16 cellular contexts compared by ENCODE assay signal in the genomic region with DNA sequence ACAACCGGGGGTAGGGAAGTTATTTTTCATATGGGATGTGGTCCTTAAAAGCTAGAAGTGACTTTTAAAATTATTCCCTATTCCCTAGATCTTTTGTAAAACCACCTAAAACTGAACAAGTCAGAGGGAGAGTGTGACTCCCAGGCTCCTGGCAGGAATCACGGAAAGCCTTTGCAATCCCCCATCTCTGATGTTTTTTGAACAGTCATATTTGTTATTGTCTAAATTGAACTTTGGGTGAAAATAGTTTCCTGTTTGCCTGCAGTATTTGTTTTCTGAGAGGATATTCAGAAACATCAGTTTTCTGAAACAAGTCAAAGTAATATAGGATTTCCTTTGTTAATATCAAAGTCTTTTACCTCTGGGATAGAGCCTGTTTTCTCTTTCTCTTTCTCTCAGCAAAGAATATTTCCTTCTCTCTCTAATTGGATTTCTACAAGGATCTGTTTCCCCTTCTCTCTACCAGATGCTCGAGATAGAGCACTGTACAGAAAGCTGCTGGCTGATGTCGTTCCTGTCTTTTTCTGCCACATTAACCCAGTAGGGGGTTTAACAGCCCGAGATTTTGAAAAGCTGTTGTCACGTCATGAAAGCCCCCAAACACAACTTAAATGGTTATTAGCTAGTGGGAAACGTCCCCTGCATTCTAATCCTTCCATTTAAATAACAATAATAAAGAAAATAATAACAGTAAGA.
"Had no signal": no experiment of that assay in that cellular context is flagged by ENCODE, and none has a peak within 500 bp of the region (broad histone marks: within the 10 kb centered on the region; RNA-seq: fewer than 3 reads in every experiment).

No MANE protein-coding gene starts in this region.

- H3K9me3 ChIP-seq: breast epithelium, gastroesophageal sphincter, right lobe of liver, tibial nerve, uterus had no signal

- ATAC-seq: activated naive CD8-positive, alpha-beta T cell treated with anti-CD3 and anti-CD28 coated beads, Interleukin-2, amount 50 U/mL, for 24 hours; gastroesophageal sphincter; naive thymus-derived CD8-positive, alpha-beta T cell had no signal

- H3K27ac Mint-ChIP-seq: activated CD4-positive, alpha-beta memory T cell treated with anti-CD3 and anti-CD28 coated beads for 36 hours; activated CD4-positive, alpha-beta T cell treated with anti-CD3 and anti-CD28 coated beads, Interleukin-2, amount 10 ng/mL, durations not matched to agents 24 days and 14 days; activated naive CD4-positive, alpha-beta T cell treated with anti-CD3 and anti-CD28 coated beads, Interleukin-2, amount 50 U/mL, for 24 hours; activated naive CD8-positive, alpha-beta T cell treated with anti-CD3 and anti-CD28 coated beads, Interleukin-2, amount 50 U/mL, for 24 hours; activated T-helper 2 cell treated with anti-CD3 and anti-CD28 coated beads, Interferon-gamma antibody, Interleukin-2, Interleukin-4, amounts not matched to agents 10 μg/mL and 5 μg/mL and 100 μg/mL, durations not matched to agents 14 hours and 24 hours and 36 hours; dendritic cell treated with granulocyte-macrophage colony-stimulating factor and Interleukin-4, amounts not matched to agents 40 ng/mL and 50 ng/mL, for 4 days; memory B cell; naive thymus-derived CD8-positive, alpha-beta T cell; T-helper 1 cell treated with Interleukin-12 subunit alpha and Interleukin-12 subunit beta and Interleukin-4 antibody, amounts not matched to agents 30 μg/mL and 1 μg/mL, for 36 hours had no signal

- DNase-seq: stimulated activated naive CD4-positive, alpha-beta T cell treated with Interleukin-2 at 50 U/mL for 16 hours had no signal

- H3K27me3 ChIP-seq: breast epithelium, gastroesophageal sphincter, right lobe of liver, tibial nerve, uterus had no signal

- H3K4me1 Mint-ChIP-seq: activated CD4-positive, alpha-beta T cell treated with anti-CD3 and anti-CD28 coated beads, Interleukin-2, amount 10 ng/mL, durations not matched to agents 24 days and 14 days; activated naive CD4-positive, alpha-beta T cell treated with anti-CD3 and anti-CD28 coated beads, Interleukin-2, amount 50 U/mL, for 24 hours; activated naive CD8-positive, alpha-beta T cell treated with anti-CD3 and anti-CD28 coated beads, Interleukin-2, amount 50 U/mL, for 24 hours; central memory CD8-positive, alpha-beta T cell; memory B cell had no signal

- H3K4me1 ChIP-seq: breast epithelium, right lobe of liver, uterus had no signal

- H3K9me3 Mint-ChIP-seq: activated CD4-positive, alpha-beta memory T cell treated with anti-CD3 and anti-CD28 coated beads for 36 hours; activated CD4-positive, alpha-beta T cell treated with anti-CD3 and anti-CD28 coated beads, Interleukin-2, amount 10 ng/mL, durations not matched to agents 24 days and 14 days; activated naive CD4-positive, alpha-beta T cell treated with anti-CD3 and anti-CD28 coated beads, Interleukin-2, amount 50 U/mL, for 24 hours; activated naive CD8-positive, alpha-beta T cell treated with anti-CD3 and anti-CD28 coated beads, Interleukin-2, amount 50 U/mL, for 24 hours; activated T-helper 2 cell treated with anti-CD3 and anti-CD28 coated beads, Interferon-gamma antibody, Interleukin-2, Interleukin-4, amounts not matched to agents 10 μg/mL and 5 μg/mL and 100 μg/mL, durations not matched to agents 14 hours and 24 hours and 36 hours; central memory CD8-positive, alpha-beta T cell; dendritic cell treated with granulocyte-macrophage colony-stimulating factor and Interleukin-4, amounts not matched to agents 40 ng/mL and 50 ng/mL, for 4 days; memory B cell; naive thymus-derived CD8-positive, alpha-beta T cell; T-helper 1 cell treated with Interleukin-12 subunit alpha and Interleukin-12 subunit beta and Interleukin-4 antibody, amounts not matched to agents 30 μg/mL and 1 μg/mL, for 36 hours had no signal

- H3K27me3 Mint-ChIP-seq: activated CD4-positive, alpha-beta memory T cell treated with anti-CD3 and anti-CD28 coated beads for 36 hours; activated CD4-positive, alpha-beta T cell treated with anti-CD3 and anti-CD28 coated beads, Interleukin-2, amount 10 ng/mL, durations not matched to agents 24 days and 14 days; activated naive CD4-positive, alpha-beta T cell treated with anti-CD3 and anti-CD28 coated beads, Interleukin-2, amount 50 U/mL, for 24 hours; activated naive CD8-positive, alpha-beta T cell treated with anti-CD3 and anti-CD28 coated beads, Interleukin-2, amount 50 U/mL, for 24 hours; central memory CD8-positive, alpha-beta T cell; dendritic cell treated with granulocyte-macrophage colony-stimulating factor and Interleukin-4, amounts not matched to agents 40 ng/mL and 50 ng/mL, for 4 days had no signal

- H3K36me3 ChIP-seq: breast epithelium, gastroesophageal sphincter, right lobe of liver, tibial nerve, uterus had no signal

- H3K4me3 ChIP-seq: breast epithelium, gastroesophageal sphincter, right lobe of liver, tibial nerve, uterus had no signal

- H3K36me3 Mint-ChIP-seq: activated CD4-positive, alpha-beta memory T cell treated with anti-CD3 and anti-CD28 coated beads for 36 hours; activated naive CD4-positive, alpha-beta T cell treated with anti-CD3 and anti-CD28 coated beads, Interleukin-2, amount 50 U/mL, for 24 hours; memory B cell; naive thymus-derived CD8-positive, alpha-beta T cell had no signal

- H3K27ac ChIP-seq: breast epithelium, gastroesophageal sphincter, right lobe of liver had no signal

- H3K4me3 Mint-ChIP-seq: activated CD4-positive, alpha-beta memory T cell treated with anti-CD3 and anti-CD28 coated beads for 36 hours; activated CD4-positive, alpha-beta T cell treated with anti-CD3 and anti-CD28 coated beads, Interleukin-2, amount 10 ng/mL, durations not matched to agents 24 days and 14 days; activated naive CD4-positive, alpha-beta T cell treated with anti-CD3 and anti-CD28 coated beads, Interleukin-2, amount 50 U/mL, for 24 hours; activated naive CD8-positive, alpha-beta T cell treated with anti-CD3 and anti-CD28 coated beads, Interleukin-2, amount 50 U/mL, for 24 hours; central memory CD8-positive, alpha-beta T cell; dendritic cell treated with granulocyte-macrophage colony-stimulating factor and Interleukin-4, amounts not matched to agents 40 ng/mL and 50 ng/mL, for 4 days; memory B cell; naive thymus-derived CD8-positive, alpha-beta T cell; T-helper 1 cell treated with Interleukin-12 subunit alpha and Interleukin-12 subunit beta and Interleukin-4 antibody, amounts not matched to agents 30 μg/mL and 1 μg/mL, for 36 hours had no signal
